Comparison of ENCODE assay signal across 17 cellular contexts in genomic region chr13:113035209-113035800, GRCh38.
DNase-seq lines count a peak whose midpoint lies in the region; ATAC-seq and TF ChIP-seq lines count a peak whose summit lies in the region.
"Had no signal": no experiment of that assay in that cellular context is flagged by ENCODE, and none has a peak within 500 bp of the region (broad histone marks: within the 10 kb centered on the region; RNA-seq: fewer than 3 reads in every experiment).

No MANE protein-coding gene starts in this region.

- no peak overlapping the region for H4K91ac ChIP-seq in IMR-90 (ENCODE audit: insufficient read depth, low read depth, low read length)

- H3K9me1 ChIP-seq in IMR-90 (ENCODE audit: insufficient read depth, low read length) = no peaks in the 10 kb centered on the region

- H3K4me3 ChIP-seq in ACC112 (ENCODE audit: low read depth, low read length) = peak overlapping the region; percentile 43
- H3K4me3 ChIP-seq in IMR-90 (ENCODE audit: insufficient read depth, low read depth, low read length) = no peak overlapping the region
- no peak overlapping the region for H3K4me3 ChIP-seq in WERI-Rb-1 (ENCODE audit: low read depth, low read length)
- H3K4me3 ChIP-seq: HAP-1, SJSA1, tibial artery had no signal

- in situ Hi-C loops in IMR-90 (cut with MboI; ENCODE audit: low sequenced_read_pairs) = loop anchor here (5.0 kb wide), 1 partner anchor 197 kb away; no protein-coding TSS in a partner anchor

- H3K4me1 ChIP-seq in ACC112 (ENCODE audit: control insufficient read depth, insufficient read depth, low read length, unreplicated experiment) (no peaks in the 10 kb centered on the region), IMR-90 (ENCODE audit: control insufficient read depth, insufficient read depth, low read length) (no peaks in the 10 kb centered on the region)
- H3K4me1 ChIP-seq: HAP-1 had no signal

- no peaks in the 10 kb centered on the region for H3K36me3 ChIP-seq in ACC112 (ENCODE audit: insufficient read depth, low read length)
- no peaks in the 10 kb centered on the region for H3K36me3 ChIP-seq in IMR-90 (ENCODE audit: control insufficient read depth, insufficient read depth, low read length)
- peaks cover 18% of the 10 kb centered on the region for H3K36me3 ChIP-seq in WERI-Rb-1
- H3K36me3 ChIP-seq: HAP-1, SJSA1, tibial artery had no signal

- no peak for TF ChIP-seq RAD21 in IMR-90 (IDR thresholded peaks at IDR 0.05; ENCODE audit: low read length)

- ATAC-seq in IMR-90 (ENCODE audit: low read depth) (peak; percentile 12; the same call in 1 of the 2 replicates), GM19324 (IDR thresholded peaks at IDR 0.05; ENCODE audit: low FRiP score, unreplicated experiment) (no peak), GM19452 (IDR thresholded peaks at IDR 0.05; ENCODE audit: unreplicated experiment) (no peak)
- ATAC-seq: activated CD8-positive, alpha-beta memory T cell treated with anti-CD3 and anti-CD28 coated beads, Interleukin-2, amount 10 ng/mL, durations not matched to agents 7 days and 5 days; activated T-helper 17 cell treated with anti-CD3 and anti-CD28 coated beads, Interleukin-2, amount 50 U/mL, for 72 hours had no signal

- peaks cover 3% of the 10 kb centered on the region for H3K4me1 Mint-ChIP-seq in chondrocyte (ENCODE audit: low read depth)
- peaks cover 2% of the 10 kb centered on the region for H3K4me1 Mint-ChIP-seq in mesothelial cell of epicardium
- H3K4me1 Mint-ChIP-seq: activated CD8-positive, alpha-beta memory T cell treated with anti-CD3 and anti-CD28 coated beads, Interleukin-2, amount 10 ng/mL, durations not matched to agents 7 days and 5 days; activated T-helper 17 cell treated with anti-CD3 and anti-CD28 coated beads, Interleukin-2, amount 50 U/mL, for 72 hours; central memory CD8-positive, alpha-beta T cell had no signal

- no peak overlapping the region for H2BK15ac ChIP-seq in IMR-90 (ENCODE audit: low read depth, low read length)

- no peak for DNase-seq in IMR-90
- DNase-seq in chondrocyte (ENCODE audit: low spot score) = no peak
- no peak for DNase-seq in mesothelial cell of epicardium (ENCODE audit: low spot score in 2 of 2, unreplicated experiment in 2 of 2)
- no peak for DNase-seq in NCI-H2171 treated with DMSO at 0.1 percent for 48 hours (lab: John Stamatoyannopoulos, UW)
- no peak for DNase-seq in WERI-Rb-1
- DNase-seq: activated CD8-positive, alpha-beta memory T cell treated with anti-CD3 and anti-CD28 coated beads, Interleukin-2, amount 10 ng/mL, durations not matched to agents 7 days and 5 days; effector CD8-positive, alpha-beta T cell had no signal

- H3K27me3 Mint-ChIP-seq in chondrocyte (ENCODE audit: low read depth) (peaks cover 5% of the 10 kb centered on the region), mesothelial cell of epicardium (ENCODE audit: low read depth) (peaks cover 2% of the 10 kb centered on the region)
- H3K27me3 Mint-ChIP-seq: activated CD8-positive, alpha-beta memory T cell treated with anti-CD3 and anti-CD28 coated beads, Interleukin-2, amount 10 ng/mL, durations not matched to agents 7 days and 5 days; activated T-helper 17 cell treated with anti-CD3 and anti-CD28 coated beads, Interleukin-2, amount 50 U/mL, for 72 hours; central memory CD8-positive, alpha-beta T cell; progenitor cell of endocrine pancreas had no signal

- no peak overlapping the region for H2BK20ac ChIP-seq in IMR-90 (ENCODE audit: low read depth, low read length)

- no peak overlapping the region for H2BK5ac ChIP-seq in IMR-90 (ENCODE audit: low read depth, low read length, poor library complexity, severe bottlenecking)

- H3K4me3 Mint-ChIP-seq in chondrocyte (ENCODE audit: unreplicated experiment) (no peak overlapping the region), mesothelial cell of epicardium (no peak overlapping the region)
- H3K4me3 Mint-ChIP-seq: activated CD8-positive, alpha-beta memory T cell treated with anti-CD3 and anti-CD28 coated beads, Interleukin-2, amount 10 ng/mL, durations not matched to agents 7 days and 5 days; activated T-helper 17 cell treated with anti-CD3 and anti-CD28 coated beads, Interleukin-2, amount 50 U/mL, for 72 hours; central memory CD8-positive, alpha-beta T cell; natural killer cell treated with Interleukin-12 subunit alpha and Interleukin-12 subunit beta and Interleukin-15 and Interleukin-18, amount 100 ng/mL, for 72 hours had no signal

- H2AK5ac ChIP-seq in IMR-90 (ENCODE audit: low read depth, low read length) = no peak overlapping the region

- no peak overlapping the region for H3K56ac ChIP-seq in IMR-90 (ENCODE audit: extremely low read depth, insufficient read depth, low read length)

- H2BK120ac ChIP-seq in IMR-90 (ENCODE audit: low read depth, low read length) = no peak overlapping the region

- H3K23ac ChIP-seq in IMR-90 (ENCODE audit: low read depth, low read length) = no peak overlapping the region

- TF ChIP-seq CTCF in IMR-90 (conservative IDR thresholded peaks at IDR 0.05; ENCODE audit: low read depth, low read length) (no peak), chondrocyte (IDR thresholded peaks at IDR 0.05) (peak; percentile 51), mesothelial cell of epicardium (IDR thresholded peaks at IDR 0.05; ENCODE audit: unreplicated experiment) (peak; percentile 17), WERI-Rb-1 (IDR thresholded peaks at IDR 0.05; ENCODE audit: low read depth, low read length) (no peak)

- no peak overlapping the region for H3K9ac ChIP-seq in IMR-90 (ENCODE audit: low read depth, low read length)

- H3K9me3 ChIP-seq in IMR-90 (ENCODE audit: control insufficient read depth, insufficient read depth, low read length) = no peaks in the 10 kb centered on the region
- H3K9me3 ChIP-seq in WERI-Rb-1 (ENCODE audit: severe bottlenecking) = no peaks in the 10 kb centered on the region
- H3K9me3 ChIP-seq: HAP-1, SJSA1, tibial artery had no signal

- H3K27ac Mint-ChIP-seq in chondrocyte (ENCODE audit: unreplicated experiment) (no peak overlapping the region), mesothelial cell of epicardium (no peak overlapping the region)
- H3K27ac Mint-ChIP-seq: activated CD8-positive, alpha-beta memory T cell treated with anti-CD3 and anti-CD28 coated beads, Interleukin-2, amount 10 ng/mL, durations not matched to agents 7 days and 5 days; activated T-helper 17 cell treated with anti-CD3 and anti-CD28 coated beads, Interleukin-2, amount 50 U/mL, for 72 hours; natural killer cell treated with Interleukin-12 subunit alpha and Interleukin-12 subunit beta and Interleukin-15 and Interleukin-18, amount 100 ng/mL, for 72 hours; progenitor cell of endocrine pancreas had no signal

- H3K18ac ChIP-seq in IMR-90 (ENCODE audit: low read depth, low read length) = no peak overlapping the region

- TF ChIP-seq POLR2A in IMR-90 (IDR thresholded peaks at IDR 0.05; ENCODE audit: low read depth, low read length) = no peak

- WGBS in IMR-90 (ENCODE audit: extremely low coverage in 2 of 2, insufficient read length in 1 of 2), 2 experiments = 22% methylated on average over 7 of the region's 20 CpGs; no CpG with 5 or more reads in 1 of the 2 experiments

- H4K5ac ChIP-seq in IMR-90 (ENCODE audit: low read depth, low read length) = no peak overlapping the region

- H3K14ac ChIP-seq in IMR-90 (replicated peaks; ENCODE audit: low read depth, low read length) = no peak overlapping the region

- no peaks in the 10 kb centered on the region for H3K79me2 ChIP-seq in ACC112 (ENCODE audit: control insufficient read depth, insufficient read depth, low read length, unreplicated experiment)

- peaks cover 2% of the 10 kb centered on the region for H3K9me3 Mint-ChIP-seq in chondrocyte (ENCODE audit: low read depth)
- H3K9me3 Mint-ChIP-seq in mesothelial cell of epicardium = peaks cover 10% of the 10 kb centered on the region
- H3K9me3 Mint-ChIP-seq: activated T-helper 17 cell treated with anti-CD3 and anti-CD28 coated beads, Interleukin-2, amount 50 U/mL, for 72 hours; central memory CD8-positive, alpha-beta T cell; natural killer cell treated with Interleukin-12 subunit alpha and Interleukin-12 subunit beta and Interleukin-15 and Interleukin-18, amount 100 ng/mL, for 72 hours had no signal

- intact Hi-C loops in IMR-90 (cut with micrococcal nuclease) = loop anchor here (1.0 to 5.0 kb wide), 2 partner anchors 182 to 359 kb away; no protein-coding TSS in a partner anchor

- CTCF ChIA-PET in IMR-90 (lab: Yijun Ruan, JAX) = interaction anchor here (0.9 kb wide), 1 partner anchor 360 kb away, joined by 3 read pairs; no protein-coding TSS in a partner anchor

- no peaks in the 10 kb centered on the region for H4K20me1 ChIP-seq in IMR-90 (ENCODE audit: insufficient read depth, low read length)

- H3K36me3 Mint-ChIP-seq in chondrocyte (ENCODE audit: low read depth) (peaks cover 7% of the 10 kb centered on the region), mesothelial cell of epicardium (peaks cover 7% of the 10 kb centered on the region)
- H3K36me3 Mint-ChIP-seq: activated CD8-positive, alpha-beta memory T cell treated with anti-CD3 and anti-CD28 coated beads, Interleukin-2, amount 10 ng/mL, durations not matched to agents 7 days and 5 days; natural killer cell treated with Interleukin-12 subunit alpha and Interleukin-12 subunit beta and Interleukin-15 and Interleukin-18, amount 100 ng/mL, for 72 hours had no signal

- no peak overlapping the region for H2AK9ac ChIP-seq in IMR-90 (replicated peaks; ENCODE audit: low read depth, low read length, poor library complexity)

- dilution Hi-C loops in IMR-90 (cut with HindIII; ENCODE audit: low sequenced_read_pairs, unreplicated experiment) = no loop called here

- H3K27ac ChIP-seq in ACC112 (ENCODE audit: low read depth, low read length) = no peak overlapping the region
- H3K27ac ChIP-seq in IMR-90 (ENCODE audit: insufficient read depth, low read length) = no peak overlapping the region
- H3K27ac ChIP-seq in WERI-Rb-1 = no peak overlapping the region
- H3K27ac ChIP-seq: SJSA1, tibial artery had no signal

- H3K4me2 ChIP-seq in IMR-90 (ENCODE audit: low read depth, low read length) = no peak overlapping the region

- POLR2A ChIA-PET in IMR-90 (lab: Charles Lee; ENCODE audit: unreplicated experiment) = no interaction called here

- no peak overlapping the region for H4K8ac ChIP-seq in IMR-90 (ENCODE audit: low read depth in 2 of 2, low read length in 2 of 2)

- H3K79me1 ChIP-seq in IMR-90 (ENCODE audit: low read depth in 1 of 2, low read length in 2 of 2) = no peaks in the 10 kb centered on the region

- H3K27me3 ChIP-seq in ACC112 (ENCODE audit: insufficient read depth, low read length) (peaks cover 23% of the 10 kb centered on the region), IMR-90 (ENCODE audit: control insufficient read depth, insufficient read depth, low read length) (peaks cover 10% of the 10 kb centered on the region), WERI-Rb-1 (ENCODE audit: insufficient read depth, low read depth, severe bottlenecking) (no peaks in the 10 kb centered on the region)
- H3K27me3 ChIP-seq: SJSA1 had no signal

- no TSS peak for BruUV-seq in IMR-90 (replicated peaks; lab: Mats Ljungman, UMichigan)

- H3K4ac ChIP-seq in IMR-90 (ENCODE audit: low read depth, low read length) = no peak overlapping the region

- H2AFZ ChIP-seq in ACC112 (ENCODE audit: low read length, unreplicated experiment) (no peak overlapping the region), IMR-90 (replicated peaks; ENCODE audit: low read length, poor library complexity) (peak overlapping the region; percentile 73)

TF ChIP-seq in IMR-90, 13 proteins besides CTCF, POLR2A, EP300 and RAD21 (continues in another document):
- TF ChIP-seq MAFK (IDR thresholded peaks at IDR 0.05; ENCODE audit: low read depth, low read length) = no peak
- TF ChIP-seq MAZ (IDR thresholded peaks at IDR 0.05; ENCODE audit: borderline replicate concordance, low read depth, low read length) = no peak

Comparison
In these comparisons a context has a peak if more than half of its experiments do, and no peak if none do; other contexts are left out.
1. CTCF ChIP-seq: peak in chondrocyte (single experiment) and mesothelial cell of epicardium (single experiment); none in IMR-90 (single experiment) and WERI-Rb-1 (single experiment).